ENCODE assay signal across 8 cellular contexts in the genomic region with DNA sequence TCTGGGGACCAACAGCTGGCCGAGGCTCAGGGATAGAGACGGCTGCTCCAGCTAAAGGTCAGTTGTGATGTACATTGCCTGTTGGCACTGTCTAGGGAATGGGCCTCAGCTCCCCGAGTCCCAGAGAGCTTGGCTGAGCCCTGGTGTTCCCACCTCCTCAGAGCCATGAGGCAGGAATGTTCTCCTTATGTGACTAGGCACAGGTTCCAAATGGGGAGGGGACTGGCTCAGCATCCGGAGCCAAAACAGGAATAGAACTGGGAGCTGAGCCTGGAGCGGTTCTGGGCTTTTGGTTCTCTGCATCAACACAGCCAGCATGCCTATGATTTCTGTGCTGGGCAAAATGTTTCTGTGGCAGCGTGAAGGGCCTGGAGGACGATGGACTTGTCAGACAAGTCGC. TPM values are rescaled to one million over a fixed set of nuclear protein-coding genes. Genes with fewer than 3 reads are reported as not detected.
DNase-seq lines count a peak whose midpoint lies in the region; ATAC-seq, FAIRE-seq and TF ChIP-seq lines count a peak whose summit lies in the region.

A gene with protein sequence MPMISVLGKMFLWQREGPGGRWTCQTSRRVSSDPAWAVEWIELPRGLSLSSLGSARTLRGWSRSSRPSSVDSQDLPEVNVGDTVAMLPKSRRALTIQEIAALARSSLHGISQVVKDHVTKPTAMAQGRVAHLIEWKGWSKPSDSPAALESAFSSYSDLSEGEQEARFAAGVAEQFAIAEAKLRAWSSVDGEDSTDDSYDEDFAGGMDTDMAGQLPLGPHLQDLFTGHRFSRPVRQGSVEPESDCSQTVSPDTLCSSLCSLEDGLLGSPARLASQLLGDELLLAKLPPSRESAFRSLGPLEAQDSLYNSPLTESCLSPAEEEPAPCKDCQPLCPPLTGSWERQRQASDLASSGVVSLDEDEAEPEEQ (plus strand): TSS at position 286 of the 400 bp plus-strand sequence. CDS start 31 bp downstream, at position 317.

- no peaks in the 10 kb centered on the region for H3K27me3 ChIP-seq in HUES6 (ENCODE audit: control insufficient read depth, insufficient read depth, low read length)
- H3K27me3 ChIP-seq in adipocyte (replicated peaks; ENCODE audit: control insufficient read depth, insufficient read depth, low read length), result no peaks in the 10 kb centered on the region
- H3K27me3 ChIP-seq in left ventricle myocardium inferior (ENCODE audit: low read depth), result no peaks in the 10 kb centered on the region

- H3K36me3 ChIP-seq in HUES6 (ENCODE audit: control insufficient read depth, insufficient read depth, low read length) (peaks cover 32% of the 10 kb centered on the region), adipocyte (ENCODE audit: control insufficient read depth, insufficient read depth, low read length, severe bottlenecking) (peaks cover 36% of the 10 kb centered on the region), left ventricle myocardium inferior (peaks cover 42% of the 10 kb centered on the region)

- FAIRE-seq in RCC 7860 (lab: Jason Lieb, UNC), result no peak

- peak within 1 kb of the TSS; percentile 84 for H3K9ac ChIP-seq in HUES6 (ENCODE audit: low read length)
- H3K9ac ChIP-seq in adipocyte (ENCODE audit: low read length), result peak within 1 kb of the TSS; percentile 85

- no peak for DNase-seq in adipocyte (ENCODE audit: low read depth)
- DNase-seq in left ventricle myocardium inferior, result peak; percentile 77
- DNase-seq in posterior vena cava (ENCODE audit: low spot score), result peak; percentile 90
- DNase-seq in SIG-M5 treated with dmso at 0.1 percent for 504 hours (lab: John Stamatoyannopoulos, UW; ENCODE audit: unreplicated experiment), result no peak
- DNase-seq in RCC 7860 (ENCODE audit: low spot score), result no peak
- DNase-seq in NCI-H2081 (lab: John Stamatoyannopoulos, UW), result no peak

- peak within 1 kb of the TSS; percentile 75; the same call in 1 of the 2 replicates for H3K27ac ChIP-seq in HUES6 (ENCODE audit: low read depth, low read length)
- H3K27ac ChIP-seq in left ventricle myocardium inferior (replicated peaks), result peak within 1 kb of the TSS; percentile 97

- H3K9me3 ChIP-seq in HUES6 (ENCODE audit: control insufficient read depth, insufficient read depth, low read depth, low read length), result no peaks in the 10 kb centered on the region
- no peaks in the 10 kb centered on the region for H3K9me3 ChIP-seq in adipocyte (ENCODE audit: control insufficient read depth, low read length)
- H3K9me3 ChIP-seq in left ventricle myocardium inferior (replicated peaks), result no peaks in the 10 kb centered on the region

- intact Hi-C loops in left ventricle myocardium inferior (cut with micrococcal nuclease), result no loop called here
- intact Hi-C loops in posterior vena cava (cut with DNase I), result no loop called here

- no peak for TF ChIP-seq CTCF in left ventricle myocardium inferior (IDR thresholded peaks at IDR 0.05; ENCODE audit: borderline replicate concordance)

- H3K4me3 ChIP-seq in HUES6 (ENCODE audit: low read depth, low read length) (peak within 1 kb of the TSS; percentile 88), adipocyte (ENCODE audit: low read length) (peak within 1 kb of the TSS; percentile 83), left ventricle myocardium inferior (peak within 1 kb of the TSS; percentile 88)

- no peak for ATAC-seq in GM18511 (IDR thresholded peaks at IDR 0.05; ENCODE audit: unreplicated experiment)

- H3K4me1 ChIP-seq in HUES6 (ENCODE audit: control insufficient read depth, insufficient read depth, low read length) (peaks cover 25% of the 10 kb centered on the region), adipocyte (ENCODE audit: control insufficient read depth, insufficient read depth, low read length) (peaks cover 35% of the 10 kb centered on the region), left ventricle myocardium inferior (peaks cover 59% of the 10 kb centered on the region)

RNA-seq across cellular contexts. Expression of the gene that starts here (rescaled TPM):
- total RNA-seq in left ventricle myocardium inferior, result 30.2 TPM
- total RNA-seq in posterior vena cava, result 10 to 100 TPM; 30.4 to 37.4 TPM

Comparison
In these comparisons a context has a peak if more than half of its experiments do, and no peak if none do; other contexts are left out.
1. DNase-seq: peak in left ventricle myocardium inferior (single experiment) and posterior vena cava (single experiment); none in adipocyte (single experiment), SIG-M5 treated with dmso at 0.1 percent for 504 hours (single experiment), RCC 7860 (single experiment) and NCI-H2081 (0 of 2).
2. Peak in every context shown above with its lines, with median percentiles within 50 percentile points of each other: H3K4me3 ChIP-seq.